In the genomic region with DNA sequence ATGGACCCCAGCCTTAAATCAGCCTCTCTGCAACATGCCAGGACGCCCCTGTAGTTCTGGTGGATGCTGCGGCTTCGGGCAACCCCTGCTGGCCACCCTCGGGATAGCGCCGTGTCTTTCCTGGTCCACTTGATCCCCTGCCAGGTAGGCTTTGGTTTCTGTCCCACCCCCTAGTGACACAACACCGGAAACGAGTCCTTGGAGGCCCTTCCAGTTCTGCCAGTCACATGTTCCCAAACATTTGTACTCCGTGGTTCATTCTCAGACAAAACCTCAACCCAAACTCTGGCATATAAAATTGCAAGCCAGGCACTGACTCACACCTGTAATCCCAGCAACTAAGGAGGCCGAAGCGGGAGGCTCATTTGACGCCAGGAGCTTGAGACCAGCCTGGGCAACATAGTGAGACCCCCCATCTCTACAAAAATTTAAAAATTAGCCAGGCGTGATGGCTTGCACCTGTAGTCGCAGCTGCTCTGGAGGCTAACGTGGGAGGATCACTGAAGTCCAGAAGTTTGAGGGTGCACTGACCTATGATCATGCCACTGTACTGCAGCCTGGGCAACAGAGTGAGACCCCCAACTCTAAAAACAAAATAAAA, we compare ENCODE assay signal across 8 cellular contexts.
A peak's percentile ranks its signal among the peaks of the same experiment; 100 is the strongest.
DNase-seq lines count a peak whose midpoint lies in the region; ATAC-seq and TF ChIP-seq lines count a peak whose summit lies in the region.

No MANE protein-coding gene starts in this region.

- H3K4me3 ChIP-seq in astrocyte of the spinal cord (ENCODE audit: low read depth, low read length): no peak overlapping the region

- DNase-seq in AG09319 (ENCODE audit: extremely low read depth, low read depth): peak; percentile 48
- DNase-seq in NCI-H1417 (lab: John Stamatoyannopoulos, UW): peak; percentile 72 to 92 (median 78)
- DNase-seq in T-helper 9 cell: peak; percentile 59
- peak; percentile 79 for DNase-seq in astrocyte of the spinal cord (ENCODE audit: low read depth, low spot score)
- peak; percentile 72 for DNase-seq in iPS DF 19.7 (ENCODE audit: low read depth, low spot score)
- peak; percentile 10 for DNase-seq in smooth muscle cell of the brain vasculature (ENCODE audit: low read depth, low spot score)

- peak; percentile 78 for TF ChIP-seq CTCF in AG09319 (IDR thresholded peaks at IDR 0.05; ENCODE audit: low read depth, low read length)
- TF ChIP-seq CTCF in astrocyte of the spinal cord (IDR thresholded peaks at IDR 0.05; ENCODE audit: low read depth, low read length): peak; percentile 85

- ATAC-seq in GM19324 (IDR thresholded peaks at IDR 0.05; ENCODE audit: low FRiP score, unreplicated experiment) (peak; percentile 50), GM18873 (IDR thresholded peaks at IDR 0.05; ENCODE audit: low FRiP score, unreplicated experiment) (no peak)

- in situ Hi-C loops in astrocyte of the spinal cord (cut with HindIII; ENCODE audit: low sequenced_read_pairs): no loop called here

Comparison
In these comparisons a context has a peak if more than half of its experiments do, and no peak if none do; other contexts are left out.
1. DNase-seq: peak in every context shown above with its lines; median percentile 79 in astrocyte of the spinal cord; 78 in NCI-H1417; 72 in iPS DF 19.7; 59 in T-helper 9 cell; 48 in AG09319; 10 in smooth muscle cell of the brain vasculature.